In genomic region chr2:109126501-109126860, GRCh38 we compare ENCODE assay signal across 14 cellular contexts. TPM values are rescaled to one million over a fixed set of nuclear protein-coding genes. Genes with fewer than 3 reads are reported as not detected.
DNase-seq lines count a peak whose midpoint lies in the region; ATAC-seq, FAIRE-seq and TF ChIP-seq lines count a peak whose summit lies in the region.
"Had no signal": no experiment of that assay in that cellular context is flagged by ENCODE, and none has a peak within 500 bp of the region (broad histone marks: within the 10 kb centered on the region; RNA-seq: fewer than 3 reads in every experiment).

No MANE protein-coding gene starts in this region.

- TF ChIP-seq RAD21 in HepG2 (CRISPR knock-in tag; IDR thresholded peaks at IDR 0.05) (no peak), SK-N-SH (IDR thresholded peaks at IDR 0.05; ENCODE audit: low read length) (no peak)

- no peak for TF ChIP-seq EP300 in HepG2 (IDR thresholded peaks at IDR 0.05; ENCODE audit: low read depth in 2 of 2, low read length in 2 of 2)
- no peak for TF ChIP-seq EP300 in HepG2 (CRISPR knock-in tag; IDR thresholded peaks at IDR 0.05; ENCODE audit: borderline replicate concordance)
- peak in 1 of 2 experiments; percentile 19; a peak in 1 of 4 replicates for TF ChIP-seq EP300 in SK-N-SH (IDR thresholded peaks at IDR 0.05; ENCODE audit: borderline replicate concordance in 1 of 2, low read depth in 1 of 2, low read length in 1 of 2)

- peaks cover 2 to 37% of the 10 kb centered on the region in 2 experiments; a peak in 4 of 5 replicates for H3K27me3 ChIP-seq in HepG2 (ENCODE audit: control insufficient read depth in 1 of 2, insufficient read depth in 2 of 2, low read length in 2 of 2)
- H3K27me3 ChIP-seq in right lobe of liver = peaks cover 0 to 10% of the 10 kb centered on the region in 2 donors
- peaks cover 8% of the 10 kb centered on the region; the same call in 1 of the 2 replicates for H3K27me3 ChIP-seq in SK-N-SH (ENCODE audit: insufficient read depth)
- H3K27me3 ChIP-seq in foreskin keratinocyte = peaks cover 57% of the 10 kb centered on the region
- peaks cover 0 to 35% (median 0%) of the 10 kb centered on the region in 4 donors for H3K27me3 ChIP-seq in esophagus squamous epithelium
- H3K27me3 ChIP-seq: adrenal gland had no signal

- in situ Hi-C loops in HepG2 (cut with HindIII; ENCODE audit: extremely low pct_ligation_motif_present, low pct_unique_long_range_greater_than_20kb) = loop anchor here (5.0 kb wide), 1 partner anchor 376 kb away; no protein-coding TSS in a partner anchor

- no peak overlapping the region for H3K4me3 Mint-ChIP-seq in type B pancreatic cell

- H3F3A ChIP-seq in SK-N-SH (replicated peaks; ENCODE audit: insufficient read depth) = peaks cover 27% of the 10 kb centered on the region

- ATAC-seq in HepG2 = no peak
- ATAC-seq in right lobe of liver = no peak
- ATAC-seq in foreskin keratinocyte = peak; percentile 58
- ATAC-seq in HG02970 (IDR thresholded peaks at IDR 0.05; ENCODE audit: low FRiP score, unreplicated experiment) = no peak

- H3K4me1 ChIP-seq in HepG2 (ENCODE audit: insufficient read depth, low read length) = peaks cover 13% of the 10 kb centered on the region
- H3K4me1 ChIP-seq in right lobe of liver = peaks cover 0 to 19% (median 0%) of the 10 kb centered on the region in 4 donors
- peaks cover 19 to 27% of the 10 kb centered on the region in 2 experiments; a peak in 3 of 4 replicates for H3K4me1 ChIP-seq in SK-N-SH (ENCODE audit: control insufficient read depth in 1 of 2, insufficient read depth in 2 of 2, low read depth in 1 of 2, low read length in 1 of 2)
- H3K4me1 ChIP-seq in foreskin keratinocyte = peaks cover 11% of the 10 kb centered on the region
- peaks cover 11 to 56% (median 16%) of the 10 kb centered on the region in 3 donors for H3K4me1 ChIP-seq in esophagus squamous epithelium

- TF ChIP-seq POLR2A in HepG2 (IDR thresholded peaks at IDR 0.05; ENCODE audit: insufficient read depth in 1 of 2, low read depth in 2 of 2, low read length in 2 of 2) = no peak
- no peak for TF ChIP-seq POLR2A in right lobe of liver (IDR thresholded peaks at IDR 0.05)
- TF ChIP-seq POLR2A in esophagus squamous epithelium (IDR thresholded peaks at IDR 0.05) = no peak

- H3K36me3 ChIP-seq in HepG2 (replicated peaks in 1 of 2; ENCODE audit: control insufficient read depth in 1 of 2, insufficient read depth in 2 of 2, low read length in 2 of 2) (no peaks in the 10 kb centered on the region), right lobe of liver (no peaks in the 10 kb centered on the region), SK-N-SH (replicated peaks in 1 of 2; ENCODE audit: control insufficient read depth in 1 of 2, insufficient read depth in 2 of 2, low read length in 1 of 2) (no peaks in the 10 kb centered on the region), esophagus squamous epithelium (no peaks in the 10 kb centered on the region)
- H3K36me3 ChIP-seq: adrenal gland, Peyer's patch had no signal

- H3K4me3 ChIP-seq in HepG2 (replicated peaks in 1 of 3; ENCODE audit: insufficient read depth in 1 of 3, low read depth in 2 of 3, low read length in 3 of 3) (no peak overlapping the region), right lobe of liver (no peak overlapping the region), SK-N-SH (ENCODE audit: low read depth in 2 of 2, low read length in 1 of 2) (no peak overlapping the region), esophagus squamous epithelium (no peak overlapping the region)
- H3K4me3 ChIP-seq: adrenal gland, Peyer's patch had no signal

- POLR2A ChIA-PET in HepG2 (lab: Yijun Ruan, JAX) (no interaction called here), SK-N-SH (lab: Yijun Ruan, JAX) (no interaction called here)

- TF ChIP-seq CTCF in HepG2 (CRISPR knock-in tag; IDR thresholded peaks at IDR 0.05) (no peak), right lobe of liver (IDR thresholded peaks at IDR 0.05) (no peak), SK-N-SH (IDR thresholded peaks at IDR 0.05) (no peak), foreskin keratinocyte (conservative IDR thresholded peaks at IDR 0.05) (no peak), esophagus squamous epithelium (IDR thresholded peaks at IDR 0.05) (no peak), type B pancreatic cell (conservative IDR thresholded peaks at IDR 0.05) (no peak)

- peaks cover 39% of the 10 kb centered on the region for H3K27me3 Mint-ChIP-seq in type B pancreatic cell

- intact Hi-C loops in HepG2 (cut with micrococcal nuclease; ENCODE audit: unreplicated experiment) = no loop called here
- intact Hi-C loops in right lobe of liver (cut with DNase I) = loop anchor here in 1 of 2 donors (5.0 kb wide), 1 partner anchor 386 kb away; no protein-coding TSS in a partner anchor
- intact Hi-C loops in esophagus squamous epithelium (cut with DNase I) = loop anchor here (5.0 kb wide), 1 partner anchor 386 kb away; no protein-coding TSS in a partner anchor

- WGBS in HepG2 (ENCODE audit: low lambda C conversion rate) = 41% methylated on average over 5 of the region's 5 CpGs
- 72% methylated on average over 5 of the region's 5 CpGs for WGBS in right lobe of liver (ENCODE audit: insufficient coverage, low coverage, low lambda C conversion rate, missing lambda C conversion rate)
- WGBS in SK-N-SH (ENCODE audit: low lambda C conversion rate) = 60% methylated on average over 5 of the region's 5 CpGs
- WGBS in esophagus squamous epithelium, 2 donors = 71 to 88% methylated on average over 5 of the region's 5 CpGs

- BruUV-seq in HepG2 (replicated peaks; lab: Mats Ljungman, UMichigan) = no TSS peak

- H2AFZ ChIP-seq in HepG2 (ENCODE audit: low read length) (no peak overlapping the region), SK-N-SH (ENCODE audit: low read depth) (no peak overlapping the region)

- no peak overlapping the region for H3K27ac Mint-ChIP-seq in type B pancreatic cell
- H3K27ac Mint-ChIP-seq: memory B cell had no signal

- no peak overlapping the region for H3K4me2 ChIP-seq in HepG2 (ENCODE audit: low read depth, low read length)
- peak overlapping the region; percentile 66; the same call in 1 of the 2 replicates for H3K4me2 ChIP-seq in SK-N-SH

- H3K9ac ChIP-seq in HepG2 (ENCODE audit: insufficient read depth, low read depth, low read length) = no peak overlapping the region
- H3K9ac ChIP-seq in SK-N-SH = no peak overlapping the region

- H4K20me1 ChIP-seq in HepG2 (ENCODE audit: insufficient read depth, low read length) (no peaks in the 10 kb centered on the region), SK-N-SH (ENCODE audit: insufficient read depth) (peaks cover 15% of the 10 kb centered on the region)

- H3K36me3 Mint-ChIP-seq in type B pancreatic cell = no peaks in the 10 kb centered on the region
- H3K36me3 Mint-ChIP-seq: memory B cell had no signal

- H3K9me3 ChIP-seq in HepG2 (ENCODE audit: low read length) (no peaks in the 10 kb centered on the region), right lobe of liver (no peaks in the 10 kb centered on the region), SK-N-SH (no peaks in the 10 kb centered on the region), esophagus squamous epithelium (no peaks in the 10 kb centered on the region)
- H3K9me3 ChIP-seq: adrenal gland, Peyer's patch had no signal

- DNase-seq in HepG2 (ENCODE audit: low spot score) (no peak), right lobe of liver (no peak), SK-N-SH (no peak), foreskin keratinocyte (peak; percentile 35 to 57), esophagus squamous epithelium (lab: John Stamatoyannopoulos, UW) (no peak), type B pancreatic cell (ENCODE audit: extremely low spot score, unreplicated experiment) (no peak), NCI-H524 treated with DMSO at 0.1 percent for 48 hours (lab: John Stamatoyannopoulos, UW) (no peak)
- DNase-seq: NCI-H1436; stimulated activated naive CD4-positive, alpha-beta T cell had no signal

- H3K9me2 ChIP-seq in SK-N-SH = no peaks in the 10 kb centered on the region

- CTCF ChIA-PET in HepG2 (lab: Yijun Ruan, JAX; ENCODE audit: low intra/inter-chr PET ratio, low total read pairs) (interaction anchor here (3.2 kb wide), 1 partner anchor 383 kb away, joined by 38 read pairs; no protein-coding TSS in a partner anchor), SK-N-SH (lab: Yijun Ruan, JAX) (interaction anchor here (0.7 to 14.0 kb wide), 6 partner anchors 99 to 420 kb away, joined by 3 to 160 read pairs (median 6); no protein-coding TSS in a partner anchor)

- no peaks in the 10 kb centered on the region for H3K9me3 Mint-ChIP-seq in type B pancreatic cell
- H3K9me3 Mint-ChIP-seq: memory B cell had no signal

- no peak for FAIRE-seq in HepG2 (lab: Jason Lieb, UNC)
- FAIRE-seq: GM12891 had no signal

- H3K27ac ChIP-seq in HepG2 (ENCODE audit: extremely low read length, insufficient read depth, low read length) (no peak overlapping the region), right lobe of liver (no peak overlapping the region), SK-N-SH (ENCODE audit: low read depth in 2 of 2, low read length in 1 of 2) (peak overlapping the region in 1 of 2 experiments; percentile 86; a peak in 3 of 4 replicates), foreskin keratinocyte (no peak overlapping the region), esophagus squamous epithelium (peak overlapping the region in 1 of 4 donors; percentile 18)
- H3K27ac ChIP-seq: adrenal gland, Peyer's patch had no signal

- peaks cover 19% of the 10 kb centered on the region for H3K4me1 Mint-ChIP-seq in type B pancreatic cell (ENCODE audit: unreplicated experiment)

- H3K79me2 ChIP-seq in HepG2 (ENCODE audit: insufficient read depth, low read length) = no peaks in the 10 kb centered on the region
- peaks cover 38% of the 10 kb centered on the region for H3K79me2 ChIP-seq in SK-N-SH (ENCODE audit: insufficient read depth)

RNA-seq across cellular contexts. Expression of gene SH3RF3, which starts 2.5 kb away (rescaled TPM):
- total RNA-seq in HepG2 (2016; rRNA removed; fragmentation: Illumina TruSeq; extraction: Trizol) (0.04 TPM in 1 of 2 replicates, not detected in the other), right lobe of liver (1 to 10 TPM in 4 of 6 experiments, under 1 TPM in 2; 0.68 to 1.6 (median 1.2) TPM), foreskin keratinocyte (0.07 and 0.14 TPM in 2 replicates), esophagus squamous epithelium (1 to 10 TPM; 2.4 to 5.5 (median 2.9) TPM), type B pancreatic cell (ENCODE audit: low replicate concordance) (2.5 and 13.9 TPM in 2 replicates)
- total RNA-seq in HepG2 (2016; cell fraction: cytosol; rRNA removed; fragmentation: Illumina TruSeq; extraction: Trizol; ENCODE audit: low read depth) = not detected in 2 replicates
- 0.02 TPM in 1 of 2 replicates, not detected in the other for total RNA-seq in HepG2 (2016; cell fraction: insoluble cytoplasmic fraction; rRNA removed; fragmentation: Illumina TruSeq; extraction: Trizol)
- not detected in 2 replicates for total RNA-seq in HepG2 (2016; cell fraction: membrane; rRNA removed; fragmentation: Illumina TruSeq; extraction: Trizol)
- not detected in 2 replicates for total RNA-seq in HepG2 (2016; cell fraction: nucleus; rRNA removed; fragmentation: Illumina TruSeq; extraction: Trizol)
- polyA plus RNA-seq in HepG2 (2011; rRNA removed) (0.01 TPM in 1 of 2 replicates, not detected in the other), SK-N-SH (2012; rRNA removed) (1.3 and 1.9 TPM in 2 replicates), foreskin keratinocyte (0.01 and 0.07 TPM in 2 replicates)
- polyA plus RNA-seq in HepG2 (2011; cell fraction: cytosol; rRNA removed) = not detected in 2 replicates
- 0.02 TPM in 1 of 2 replicates, not detected in the other for polyA plus RNA-seq in HepG2 (2011; cell fraction: nucleus; rRNA removed)
- polyA plus RNA-seq in HepG2 (2012) = 0.03 and 0.05 TPM in 2 replicates
- not detected in 2 replicates for polyA plus RNA-seq in HepG2 (2016; cell fraction: cytosol; fragmentation: Illumina TruSeq; extraction: Trizol; ENCODE audit: low read depth)
- polyA plus RNA-seq in HepG2 (2016; cell fraction: insoluble cytoplasmic fraction; fragmentation: Illumina TruSeq; extraction: Trizol; ENCODE audit: low read depth) = 0.03 TPM in 1 of 2 replicates, not detected in the other
- not detected in 2 replicates for polyA plus RNA-seq in HepG2 (2016; cell fraction: membrane; fragmentation: Illumina TruSeq; extraction: Trizol; ENCODE audit: low read depth)
- polyA plus RNA-seq in HepG2 (2016; cell fraction: nucleus; fragmentation: Illumina TruSeq; extraction: Trizol; ENCODE audit: insufficient read depth, low read depth) = not detected in 2 replicates
- polyA minus RNA-seq in HepG2 (2011; rRNA and poly(A)+ RNA removed; ENCODE audit: low replicate concordance) = 1.4 TPM in 1 of 2 replicates, not detected in the other
- polyA minus RNA-seq in HepG2 (2011; cell fraction: cytosol; rRNA and poly(A)+ RNA removed) = not detected in 2 replicates
- polyA minus RNA-seq in HepG2 (2011; cell fraction: nucleus; rRNA and poly(A)+ RNA removed) = 0.12 and 0.13 TPM in 2 replicates
- polyA plus RNA-seq in SK-N-SH (2012; cell fraction: cytosol; rRNA removed) = 0.99 and 1.5 TPM in 2 replicates
- 3.5 and 3.8 TPM in 2 replicates for polyA plus RNA-seq in SK-N-SH (2012; cell fraction: nucleus; rRNA removed)

Comparison
In these comparisons a context has a peak if more than half of its experiments do, and no peak if none do; other contexts are left out.
1. DNase-seq: peak in foreskin keratinocyte (2 of 2); none in HepG2 (single experiment), right lobe of liver (0 of 3), SK-N-SH (single experiment), esophagus squamous epithelium (single experiment), type B pancreatic cell (single experiment) and NCI-H524 treated with DMSO at 0.1 percent for 48 hours (single experiment).
2. Of the 25 proteins assayed by ChIP-seq in both HepG2 and SK-N-SH: peak only in HepG2: none; only in SK-N-SH: JUND, MAX, PBX3, REST and TCF12; in both: FOSL2; in neither: 18; mixed calls (peak in some experiments, not most) for 1.